8 cellular contexts compared by ENCODE assay signal in genomic region chr1:7770939-7771672, GRCh38. TPM values are rescaled to one million over a fixed set of nuclear protein-coding genes. Genes with fewer than 3 reads are reported as not detected.
A peak's percentile ranks its signal among the peaks of the same experiment; 100 is the strongest.
DNase-seq lines count a peak whose midpoint lies in the region; ATAC-seq and TF ChIP-seq lines count a peak whose summit lies in the region.

A gene with protein sequence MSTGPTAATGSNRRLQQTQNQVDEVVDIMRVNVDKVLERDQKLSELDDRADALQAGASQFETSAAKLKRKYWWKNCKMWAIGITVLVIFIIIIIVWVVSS (plus strand): TSS chr1:7771296. CDS start chr1:7771384, 88 bp downstream.

- TF ChIP-seq CTCF in AG04450 (IDR thresholded peaks at IDR 0.05; ENCODE audit: low read depth, low read length) (no peak), lung (IDR thresholded peaks at IDR 0.05; ENCODE audit: control extremely low read depth, extremely low read depth) (no peak)
- no peak for TF ChIP-seq CTCF in activated CD8-positive, alpha-beta T cell treated with anti-CD3 and anti-CD28 coated beads for 36 hours (IDR thresholded peaks at IDR 0.05)

- H3K27ac Mint-ChIP-seq in activated CD8-positive, alpha-beta T cell treated with anti-CD3 and anti-CD28 coated beads for 36 hours = peak within 1 kb of the TSS; percentile 70

- peaks cover 9% of the 10 kb centered on the region for H3K27me3 Mint-ChIP-seq in activated CD8-positive, alpha-beta T cell treated with anti-CD3 and anti-CD28 coated beads for 36 hours

- intact Hi-C loops in activated CD8-positive, alpha-beta T cell treated with anti-CD3 and anti-CD28 coated beads for 36 hours (cut with micrococcal nuclease) = no loop called here

- DNase-seq in AG04450 (ENCODE audit: low read depth, low spot score) (no peak), NCI-H82 (lab: John Stamatoyannopoulos, UW) (peak; percentile 83), lung (ENCODE audit: low spot score) (peak; percentile 91)
- DNase-seq in activated CD8-positive, alpha-beta T cell treated with anti-CD3 and anti-CD28 coated beads for 36 hours = peak; percentile 87
- DNase-seq in stimulated activated CD4-positive, alpha-beta T cell treated with anti-CD3 and anti-CD28 coated beads, TNF-alpha, amount 100 ng/mL, for 4 hours (ENCODE audit: low read depth in 3 of 3) = peak; percentile 76 to 90 (median 83)

- H3K4me1 Mint-ChIP-seq in activated CD8-positive, alpha-beta T cell treated with anti-CD3 and anti-CD28 coated beads for 36 hours (ENCODE audit: low read depth) = peaks cover 32% of the 10 kb centered on the region

- peak within 1 kb of the TSS; percentile 80 for H3K4me3 Mint-ChIP-seq in activated CD8-positive, alpha-beta T cell treated with anti-CD3 and anti-CD28 coated beads for 36 hours

- H3K4me3 ChIP-seq in AG04450 (ENCODE audit: low read depth, low read length) = peak within 1 kb of the TSS; percentile 85
- H3K4me3 ChIP-seq in ectodermal cell (ENCODE audit: insufficient read depth, low read depth, low read length) = peak within 1 kb of the TSS; percentile 89
- H3K4me3 ChIP-seq in lung = peak within 1 kb of the TSS; percentile 95

- POLR2A ChIA-PET in AG04450 (lab: Yijun Ruan, JAX) = interaction anchor here (0.5 kb wide), 1 partner anchor 22 kb away, joined by 3 read pairs; no protein-coding TSS in a partner anchor
- POLR2A ChIA-PET in activated CD8-positive, alpha-beta T cell treated with anti-CD3 and anti-CD28 coated beads for 36 hours (lab: Charles Lee) = interaction anchor here (1.6 to 1.7 kb wide), 2 partner anchors 11 kb away, joined by 4 to 7 read pairs; no protein-coding TSS in a partner anchor

- WGBS in ectodermal cell, 2 experiments = 0 to 1% methylated on average over 87 of the region's 87 CpGs
- whole genome bisulfite sequencing in lung, 2 donors = 1% methylated on average over 47 to 87 of the region's 87 CpGs

- peak within 1 kb of the TSS; percentile 40 for H3K27ac ChIP-seq in AG04450 (ENCODE audit: low read depth, low read length)
- H3K27ac ChIP-seq in ectodermal cell (ENCODE audit: insufficient read depth, low read depth, low read length, poor library complexity, severe bottlenecking) = peak within 1 kb of the TSS; percentile 81
- H3K27ac ChIP-seq in lung (ENCODE audit: low read depth in 1 of 2, low read length in 1 of 2) = peak within 1 kb of the TSS; percentile 98 to 99

- H3K36me3 Mint-ChIP-seq in activated CD8-positive, alpha-beta T cell treated with anti-CD3 and anti-CD28 coated beads for 36 hours (ENCODE audit: low read depth) = peaks cover 16% of the 10 kb centered on the region

- H3K9me3 ChIP-seq in AG04450 (ENCODE audit: control insufficient read depth, insufficient read depth, low read length) (no peaks in the 10 kb centered on the region; the same call in 1 of the 2 replicates), ectodermal cell (ENCODE audit: control insufficient read depth, low read length) (no peaks in the 10 kb centered on the region), lung (ENCODE audit: control insufficient read depth in 2 of 2, insufficient read depth in 1 of 2, low read length in 1 of 2) (no peaks in the 10 kb centered on the region)

- no peaks in the 10 kb centered on the region for H3K9me3 Mint-ChIP-seq in activated CD8-positive, alpha-beta T cell treated with anti-CD3 and anti-CD28 coated beads for 36 hours

- peaks cover 5% of the 10 kb centered on the region for H3K27me3 ChIP-seq in AG04450 (ENCODE audit: control insufficient read depth, insufficient read depth, low read length)
- no peaks in the 10 kb centered on the region for H3K27me3 ChIP-seq in ectodermal cell (ENCODE audit: control insufficient read depth, insufficient read depth, low read length, poor library complexity, severe bottlenecking)
- no peaks in the 10 kb centered on the region for H3K27me3 ChIP-seq in lung (ENCODE audit: control insufficient read depth, insufficient read depth)

- H3K4me1 ChIP-seq in ectodermal cell (ENCODE audit: control insufficient read depth, insufficient read depth, low read length) = peaks cover 11% of the 10 kb centered on the region
- H3K4me1 ChIP-seq in lung (ENCODE audit: control insufficient read depth in 2 of 2, insufficient read depth in 2 of 2, low read length in 2 of 2) = peaks cover 3 to 4% of the 10 kb centered on the region in 2 donors

- H3K36me3 ChIP-seq in ectodermal cell (ENCODE audit: control insufficient read depth, insufficient read depth, low read length) = no peaks in the 10 kb centered on the region
- peaks cover 3 to 4% of the 10 kb centered on the region in 2 donors for H3K36me3 ChIP-seq in lung (ENCODE audit: control insufficient read depth in 2 of 2, insufficient read depth in 2 of 2, low read length in 2 of 2)

- peak; percentile 83 for ATAC-seq in GM18867 (IDR thresholded peaks at IDR 0.05; ENCODE audit: unreplicated experiment)
- ATAC-seq in HG03135 (IDR thresholded peaks at IDR 0.05; ENCODE audit: unreplicated experiment) = peak; percentile 86
- peak; percentile 94 for ATAC-seq in activated CD8-positive, alpha-beta T cell treated with anti-CD3 and anti-CD28 coated beads for 36 hours
- ATAC-seq in lung (ENCODE audit: insufficient read depth, low FRiP score) = peak; percentile 98

- CTCF ChIA-PET in AG04450 (lab: Charles Lee) = interaction anchor here (1.3 kb wide), 1 partner anchor 104 kb away, joined by 8 read pairs; no protein-coding TSS in a partner anchor
- CTCF ChIA-PET in activated CD8-positive, alpha-beta T cell treated with anti-CD3 and anti-CD28 coated beads for 36 hours (lab: Charles Lee) = interaction anchor here (0.7 to 1.8 kb wide), 2 partner anchors 102 to 104 kb away, joined by 3 to 9 read pairs; no protein-coding TSS in a partner anchor

RNA-seq across cellular contexts. Expression of the gene that starts here (rescaled TPM):
- polyA plus RNA-seq in AG04450 (2011; rRNA removed) = 154 and 177 TPM in 2 replicates
- 60.8 and 78.7 TPM in 2 replicates for polyA minus RNA-seq in AG04450 (2011; rRNA and poly(A)+ RNA removed)
- total RNA-seq in activated CD8-positive, alpha-beta T cell treated with anti-CD3 and anti-CD28 coated beads for 36 hours = 10 to 100 TPM; 13.2 to 20.9 TPM
- 61.3 TPM for polyA plus RNA-seq in ectodermal cell (2013, experiment 1 of 4)
- polyA plus RNA-seq in ectodermal cell (2013, experiment 2 of 4) = 63.7 TPM
- 57.1 TPM for polyA plus RNA-seq in ectodermal cell (2013, experiment 3 of 4)
- 62.7 TPM for polyA plus RNA-seq in ectodermal cell (2013, experiment 4 of 4)
- total RNA-seq in lung = 100 to 1,000 TPM; 103 to 146 TPM
- 10 to 100 TPM; 46.6 to 71.1 TPM for polyA plus RNA-seq in lung

Comparison
In these comparisons a context has a peak if more than half of its experiments do, and no peak if none do; other contexts are left out.
1. RNA of the gene that starts here (total RNA-seq): 103 to 146 TPM in lung; 13.2 to 20.9 TPM in activated CD8-positive, alpha-beta T cell treated with anti-CD3 and anti-CD28 coated beads for 36 hours; every median in the first group is over 4 times any median in the second.
2. H3K27ac ChIP-seq: peak in every context shown above with its lines; median percentile 98 in lung; 81 in ectodermal cell; 40 in AG04450.
3. Peak in every context shown above with its lines, with median percentiles within 50 percentile points of each other: H3K4me3 ChIP-seq and ATAC-seq.